Comparison of ENCODE assay signal across 36 cellular contexts in the genomic region with DNA sequence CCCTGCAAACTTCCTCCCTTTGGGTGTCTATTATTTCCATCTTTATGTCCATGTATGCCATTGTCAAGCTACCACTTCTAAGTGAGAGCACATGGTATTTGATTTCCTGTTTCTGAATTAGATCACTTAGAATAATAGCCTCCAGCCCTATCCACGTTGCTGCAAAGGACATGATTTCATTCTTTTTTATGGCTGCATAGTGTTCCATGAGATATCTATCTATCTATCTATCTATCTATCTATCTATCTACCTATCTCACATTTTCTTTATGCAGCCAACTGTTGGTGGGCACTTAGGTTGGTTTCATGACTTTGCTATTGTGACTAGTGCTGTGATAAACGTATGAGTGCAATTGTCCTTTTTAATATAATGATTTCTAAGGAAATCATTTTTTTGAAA.
"Had no signal": no experiment of that assay in that cellular context is flagged by ENCODE, and none has a peak within 500 bp of the region (broad histone marks: within the 10 kb centered on the region; RNA-seq: fewer than 3 reads in every experiment).

No MANE protein-coding gene starts in this region.

- H3K36me3 ChIP-seq: MG63 had no signal

- H3K4me3 ChIP-seq: MG63 had no signal

- H3K27me3 ChIP-seq: MG63 had no signal

- H3K9me3 ChIP-seq: MG63 had no signal

- DNase-seq: Karpas-422, Kasumi-1, MG63, MM.1S, MV-4-11, NCI-H1048, NCI-H1092, NCI-H1092 treated with DMSO at 0.1 percent for 48 hours, NCI-H1105, NCI-H1105 treated with DMSO at 0.1 percent for 48 hours, NCI-H1417, NCI-H1417 treated with DMSO at 0.1 percent for 48 hours, NCI-H1436, NCI-H1436 treated with DMSO at 0.1 percent for 48 hours, NCI-H146, NCI-H1694, NCI-H1694 treated with DMSO at 0.1 percent for 48 hours, NCI-H187, NCI-H187 treated with DMSO at 0.1 percent for 48 hours, NCI-H1930, NCI-H2029, NCI-H2029 treated with DMSO at 0.1 percent for 48 hours, NCI-H2081, NCI-H2081 treated with DMSO at 0.1 percent for 48 hours, NCI-H2107, NCI-H2171, NCI-H2171 treated with DMSO at 0.1 percent for 48 hours, NCI-H2227 treated with DMSO at 0.1 percent for 48 hours, NCI-H226, NCI-H345, NCI-H446, NCI-H446 treated with DMSO at 0.1 percent for 48 hours, NCI-H510A, NCI-H510A treated with DMSO at 0.1 percent for 48 hours, NCI-H524, NCI-H524 treated with DMSO at 0.1 percent for 48 hours had no signal
